In genomic region chr16:57303021-57303909, GRCh38 we compare ENCODE assay signal across 17 cellular contexts. TPM values are rescaled to one million over a fixed set of nuclear protein-coding genes. Genes with fewer than 3 reads are reported as not detected.
DNase-seq lines count a peak whose midpoint lies in the region; ATAC-seq and TF ChIP-seq lines count a peak whose summit lies in the region.
"Had no signal": no experiment of that assay in that cellular context is flagged by ENCODE, and none has a peak within 500 bp of the region (broad histone marks: within the 10 kb centered on the region; RNA-seq: fewer than 3 reads in every experiment).

No MANE protein-coding gene starts in this region.

- H3K18ac ChIP-seq in neuronal stem cell (ENCODE audit: low read length) = no peak overlapping the region

- no peak overlapping the region for H4K8ac ChIP-seq in neuronal stem cell (ENCODE audit: low read depth, low read length)

- DNase-seq in activated naive CD8-positive, alpha-beta T cell treated with anti-CD3 and anti-CD28 coated beads for 36 hours = no peak
- DNase-seq in activated naive CD8-positive, alpha-beta T cell treated with anti-CD3 and anti-CD28 coated beads, Interleukin-2, amount 50 U/mL, for 24 hours = no peak
- DNase-seq in coronary artery (ENCODE audit: low spot score) = peak; percentile 75
- no peak for DNase-seq in neuronal stem cell (ENCODE audit: low spot score)
- DNase-seq in type B pancreatic cell (ENCODE audit: extremely low spot score, unreplicated experiment) = no peak
- no peak for DNase-seq in NCI-H774 (lab: John Stamatoyannopoulos, UW)
- DNase-seq in NCI-H1417 (lab: John Stamatoyannopoulos, UW) = no peak
- DNase-seq: activated CD4-positive, alpha-beta T cell treated with anti-CD3 and anti-CD28 coated beads for 48 hours; activated T-cell treated with anti-CD3 and anti-CD28 coated beads, Interleukin-2, amount 50 U/mL, for 24 hours; KG1; NCI-H1105 treated with DMSO at 0.1 percent for 48 hours; T-helper 9 cell had no signal

- H3K27me3 ChIP-seq in neuronal stem cell (ENCODE audit: control insufficient read depth in 3 of 3, insufficient read depth in 3 of 3, low read depth in 1 of 3, low read length in 3 of 3) = peaks cover 0 to 17% (median 0%) of the 10 kb centered on the region in 3 experiments
- H3K27me3 ChIP-seq: SJCRH30 had no signal

- peak overlapping the region; percentile 60 for H2BK15ac ChIP-seq in neuronal stem cell (ENCODE audit: low read length)

- H3K36me3 ChIP-seq in neuronal stem cell (replicated peaks in 1 of 2; ENCODE audit: control insufficient read depth in 2 of 2, insufficient read depth in 2 of 2, low read length in 2 of 2) = no peaks in the 10 kb centered on the region
- H3K36me3 ChIP-seq: SJCRH30 had no signal

- H3K9me3 Mint-ChIP-seq in activated naive CD8-positive, alpha-beta T cell treated with anti-CD3 and anti-CD28 coated beads for 36 hours = no peaks in the 10 kb centered on the region
- no peaks in the 10 kb centered on the region for H3K9me3 Mint-ChIP-seq in activated naive CD8-positive, alpha-beta T cell treated with anti-CD3 and anti-CD28 coated beads, Interleukin-2, amount 50 U/mL, for 24 hours
- no peaks in the 10 kb centered on the region for H3K9me3 Mint-ChIP-seq in type B pancreatic cell
- H3K9me3 Mint-ChIP-seq: activated T-cell treated with anti-CD3 and anti-CD28 coated beads, Interleukin-2, amount 50 U/mL, for 24 hours had no signal

- H3K27ac ChIP-seq in coronary artery = peak overlapping the region; percentile 93 to 98
- H3K27ac ChIP-seq in neuronal stem cell (replicated peaks; ENCODE audit: low read length) = no peak overlapping the region
- H3K27ac ChIP-seq: SJCRH30 had no signal

- no peak for ATAC-seq in activated naive CD8-positive, alpha-beta T cell treated with anti-CD3 and anti-CD28 coated beads, Interleukin-2, amount 50 U/mL, for 24 hours
- no peak for ATAC-seq in HG02981 (IDR thresholded peaks at IDR 0.05; ENCODE audit: unreplicated experiment)

- peaks cover 3 to 4% of the 10 kb centered on the region in 2 donors for H3K4me1 ChIP-seq in neuronal stem cell (ENCODE audit: control insufficient read depth in 2 of 2, insufficient read depth in 1 of 2, low read depth in 1 of 2, low read length in 2 of 2)

- H3K36me3 Mint-ChIP-seq in activated naive CD8-positive, alpha-beta T cell treated with anti-CD3 and anti-CD28 coated beads for 36 hours = no peaks in the 10 kb centered on the region
- H3K36me3 Mint-ChIP-seq in activated naive CD8-positive, alpha-beta T cell treated with anti-CD3 and anti-CD28 coated beads, Interleukin-2, amount 50 U/mL, for 24 hours (ENCODE audit: low read depth) = no peaks in the 10 kb centered on the region
- no peaks in the 10 kb centered on the region for H3K36me3 Mint-ChIP-seq in type B pancreatic cell

- H3K79me1 ChIP-seq in neuronal stem cell (ENCODE audit: low read depth, low read length) = no peaks in the 10 kb centered on the region

- TF ChIP-seq CTCF in coronary artery (IDR thresholded peaks at IDR 0.05) (no peak), type B pancreatic cell (conservative IDR thresholded peaks at IDR 0.05) (no peak)

- no peak overlapping the region for H2AFZ ChIP-seq in neuronal stem cell (ENCODE audit: low read length)

- H2BK12ac ChIP-seq in neuronal stem cell (ENCODE audit: low read length) = no peak overlapping the region

- H3K14ac ChIP-seq in neuronal stem cell (ENCODE audit: low read length) = no peak overlapping the region

- peak overlapping the region; percentile 33 for H4K91ac ChIP-seq in neuronal stem cell (ENCODE audit: low read depth, low read length, poor library complexity)

- H3K9ac ChIP-seq in neuronal stem cell (ENCODE audit: low read depth, low read length, poor library complexity) = peak overlapping the region; percentile 24

- no peak overlapping the region for H2BK120ac ChIP-seq in neuronal stem cell (ENCODE audit: low read depth, low read length)

- H3K4me3 Mint-ChIP-seq in activated naive CD8-positive, alpha-beta T cell treated with anti-CD3 and anti-CD28 coated beads for 36 hours = no peak overlapping the region
- H3K4me3 Mint-ChIP-seq in activated naive CD8-positive, alpha-beta T cell treated with anti-CD3 and anti-CD28 coated beads, Interleukin-2, amount 50 U/mL, for 24 hours = no peak overlapping the region
- H3K4me3 Mint-ChIP-seq in type B pancreatic cell = no peak overlapping the region
- H3K4me3 Mint-ChIP-seq: activated T-cell treated with anti-CD3 and anti-CD28 coated beads, Interleukin-2, amount 50 U/mL, for 24 hours had no signal

- H3K4ac ChIP-seq in neuronal stem cell (ENCODE audit: low read length) = no peak overlapping the region

- no peak overlapping the region for H3K4me2 ChIP-seq in neuronal stem cell (ENCODE audit: insufficient read depth, low read length, poor library complexity, severe bottlenecking)

- no peak overlapping the region for H2BK5ac ChIP-seq in neuronal stem cell (ENCODE audit: low read length)

- H3K4me3 ChIP-seq in coronary artery = no peak overlapping the region
- H3K4me3 ChIP-seq in neuronal stem cell (ENCODE audit: low read length in 2 of 2) = no peak overlapping the region
- H3K4me3 ChIP-seq: SJCRH30 had no signal

- H2AK5ac ChIP-seq in neuronal stem cell (ENCODE audit: low read depth, low read length) = peak overlapping the region; percentile 72

- H3K27ac Mint-ChIP-seq in activated naive CD8-positive, alpha-beta T cell treated with anti-CD3 and anti-CD28 coated beads for 36 hours = peak overlapping the region; percentile 11
- no peak overlapping the region for H3K27ac Mint-ChIP-seq in activated naive CD8-positive, alpha-beta T cell treated with anti-CD3 and anti-CD28 coated beads, Interleukin-2, amount 50 U/mL, for 24 hours
- H3K27ac Mint-ChIP-seq in type B pancreatic cell = peak overlapping the region; percentile 70

- no peaks in the 10 kb centered on the region for H3K9me3 ChIP-seq in neuronal stem cell (replicated peaks in 1 of 2; ENCODE audit: control insufficient read depth in 2 of 2, insufficient read depth in 1 of 2, low read depth in 1 of 2, low read length in 2 of 2)
- H3K9me3 ChIP-seq: SJCRH30 had no signal

- H3K4me1 Mint-ChIP-seq in activated naive CD8-positive, alpha-beta T cell treated with anti-CD3 and anti-CD28 coated beads for 36 hours = peaks cover 8% of the 10 kb centered on the region
- H3K4me1 Mint-ChIP-seq in activated naive CD8-positive, alpha-beta T cell treated with anti-CD3 and anti-CD28 coated beads, Interleukin-2, amount 50 U/mL, for 24 hours = peaks cover 20% of the 10 kb centered on the region
- H3K4me1 Mint-ChIP-seq in type B pancreatic cell (ENCODE audit: unreplicated experiment) = no peaks in the 10 kb centered on the region

- H3K27me3 Mint-ChIP-seq in activated naive CD8-positive, alpha-beta T cell treated with anti-CD3 and anti-CD28 coated beads for 36 hours = peaks cover 4% of the 10 kb centered on the region
- no peaks in the 10 kb centered on the region for H3K27me3 Mint-ChIP-seq in activated naive CD8-positive, alpha-beta T cell treated with anti-CD3 and anti-CD28 coated beads, Interleukin-2, amount 50 U/mL, for 24 hours
- peaks cover 7% of the 10 kb centered on the region for H3K27me3 Mint-ChIP-seq in type B pancreatic cell
- H3K27me3 Mint-ChIP-seq: activated T-cell treated with anti-CD3 and anti-CD28 coated beads, Interleukin-2, amount 50 U/mL, for 24 hours had no signal

- H3K23ac ChIP-seq in neuronal stem cell (ENCODE audit: low read depth, low read length, poor library complexity) = no peak overlapping the region

- WGBS in neuronal stem cell (ENCODE audit: extremely low coverage in 2 of 2, insufficient read length in 2 of 2, insufficient replicate concordance in 1 of 2), 2 donors = no CpG with 5 or more reads among the region's 4 CpGs

RNA-seq across cellular contexts. Expression of gene PLLP, which starts 18.8 kb away (rescaled TPM):
- total RNA-seq in activated naive CD8-positive, alpha-beta T cell treated with anti-CD3 and anti-CD28 coated beads for 36 hours = under 1 TPM; 0.34 to 0.54 TPM
- 3.6 TPM for polyA plus RNA-seq in neuronal stem cell (2013, experiment 1 of 2)
- 3.4 TPM for polyA plus RNA-seq in neuronal stem cell (2013, experiment 2 of 2)
- 4.9 and 5.1 TPM in 2 replicates for total RNA-seq in type B pancreatic cell (ENCODE audit: low replicate concordance)
- total RNA-seq: A172 had no signal

RNA-seq across cellular contexts. Expression of gene CCL22, which starts 55.3 kb away (rescaled TPM):
- 10 to 100 TPM; 12.4 to 12.7 TPM for total RNA-seq in activated naive CD8-positive, alpha-beta T cell treated with anti-CD3 and anti-CD28 coated beads for 36 hours
- polyA plus RNA-seq in neuronal stem cell (2013, experiment 1 of 2) = not detected
- polyA plus RNA-seq in neuronal stem cell (2013, experiment 2 of 2) = not detected
- 0.17 TPM in 1 of 2 replicates, not detected in the other for total RNA-seq in type B pancreatic cell (ENCODE audit: low replicate concordance)
- total RNA-seq: A172, Daoy, SJCRH30 had no signal
- polyA plus RNA-seq: keratinocyte had no signal

RNA-seq across cellular contexts. Expression of gene ARL2BP, which starts 58.2 kb away (rescaled TPM):
- 10 to 100 TPM; 16.2 to 17.1 TPM for total RNA-seq in activated naive CD8-positive, alpha-beta T cell treated with anti-CD3 and anti-CD28 coated beads for 36 hours
- polyA plus RNA-seq in neuronal stem cell (2013, experiment 1 of 2) = 43.3 TPM
- 45.1 TPM for polyA plus RNA-seq in neuronal stem cell (2013, experiment 2 of 2)
- total RNA-seq in type B pancreatic cell (ENCODE audit: low replicate concordance) = 37.7 and 49.4 TPM in 2 replicates

Comparison
In these comparisons a context has a peak if more than half of its experiments do, and no peak if none do; other contexts are left out.
1. RNA of gene CCL22, which starts 55.3 kb away (total RNA-seq): 12.4 to 12.7 TPM in activated naive CD8-positive, alpha-beta T cell treated with anti-CD3 and anti-CD28 coated beads for 36 hours; 0.17 TPM in type B pancreatic cell; every median in the first group is over 10 times any median in the second.